ENCODE assay signal across 25 cellular contexts in the genomic region with DNA sequence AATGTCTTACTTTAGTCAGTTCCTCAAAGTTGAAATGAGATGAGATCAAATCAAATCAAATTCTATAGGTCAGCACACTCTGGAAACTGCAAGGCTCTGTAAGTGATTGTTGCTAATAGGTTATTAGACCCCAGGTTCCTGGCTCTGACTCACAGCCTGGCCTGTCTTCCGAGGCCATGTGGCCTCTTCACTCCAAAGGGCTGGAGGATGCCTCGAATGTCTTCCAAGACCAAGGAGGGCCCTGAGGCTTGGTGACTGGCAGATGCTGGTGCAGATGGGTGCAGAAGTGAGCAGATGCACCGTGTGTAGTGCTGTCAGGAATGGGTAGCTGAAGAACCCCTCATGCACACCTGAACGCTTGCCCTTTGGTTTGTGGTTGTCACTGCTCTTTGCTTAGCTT.
"Had no signal": no experiment of that assay in that cellular context is flagged by ENCODE, and none has a peak within 500 bp of the region (broad histone marks: within the 10 kb centered on the region; RNA-seq: fewer than 3 reads in every experiment).

No MANE protein-coding gene starts in this region.

- H3K4me3 Mint-ChIP-seq: activated CD4-positive, alpha-beta T cell treated with anti-CD3 and anti-CD28 coated beads for 36 hours; activated CD8-positive, alpha-beta memory T cell treated with anti-CD3 and anti-CD28 coated beads, Interleukin-2, amount 10 ng/mL, durations not matched to agents 7 days and 5 days; activated CD8-positive, alpha-beta T cell treated with anti-CD3 and anti-CD28 coated beads, Interleukin-2, amount 10 ng/mL, durations not matched to agents 7 days and 5 days; activated naive CD8-positive, alpha-beta T cell; stimulated activated effector memory CD8-positive, alpha-beta T cell treated with anti-CD3 and anti-CD28 coated beads, Interleukin-12 subunit alpha, Interleukin-12 subunit beta, amount 100 ng/mL, for 72 hours had no signal

- H3K27me3 ChIP-seq: esophagus squamous epithelium, gastrocnemius medialis, neutrophil, stomach, thyroid gland, upper lobe of right lung had no signal

- H3K36me3 Mint-ChIP-seq: activated CD8-positive, alpha-beta memory T cell treated with anti-CD3 and anti-CD28 coated beads, Interleukin-2, amount 10 ng/mL, durations not matched to agents 7 days and 5 days; activated naive CD8-positive, alpha-beta T cell; stimulated activated effector memory CD8-positive, alpha-beta T cell treated with anti-CD3 and anti-CD28 coated beads, Interleukin-12 subunit alpha, Interleukin-12 subunit beta, amount 100 ng/mL, for 72 hours had no signal

- H3K27ac ChIP-seq: epithelial cell of prostate, esophagus squamous epithelium, gastrocnemius medialis, neutrophil, skin epidermis, stomach, thyroid gland, upper lobe of right lung had no signal

- H3K27me3 Mint-ChIP-seq: activated CD4-positive, alpha-beta T cell treated with anti-CD3 and anti-CD28 coated beads for 36 hours; activated naive CD8-positive, alpha-beta T cell had no signal

- H3K36me3 ChIP-seq: esophagus squamous epithelium, gastrocnemius medialis, neutrophil, stomach, thyroid gland, upper lobe of right lung had no signal

- H3K27ac Mint-ChIP-seq: activated CD4-positive, alpha-beta T cell treated with anti-CD3 and anti-CD28 coated beads for 36 hours; activated CD8-positive, alpha-beta memory T cell treated with anti-CD3 and anti-CD28 coated beads, Interleukin-2, amount 10 ng/mL, durations not matched to agents 7 days and 5 days; activated CD8-positive, alpha-beta T cell treated with anti-CD3 and anti-CD28 coated beads, Interleukin-2, amount 10 ng/mL, durations not matched to agents 7 days and 5 days; activated naive CD8-positive, alpha-beta T cell; activated T-helper 2 cell treated with anti-CD3 and anti-CD28 coated beads, Interferon-gamma antibody, Interleukin-2, Interleukin-4, amounts not matched to agents 10 μg/mL and 5 μg/mL and 100 μg/mL, durations not matched to agents 14 hours and 24 hours and 36 hours; nephron; stimulated activated effector memory CD8-positive, alpha-beta T cell treated with anti-CD3 and anti-CD28 coated beads, Interleukin-12 subunit alpha, Interleukin-12 subunit beta, amount 100 ng/mL, for 72 hours had no signal

- H3K9me3 Mint-ChIP-seq: activated T-helper 2 cell treated with anti-CD3 and anti-CD28 coated beads, Interferon-gamma antibody, Interleukin-2, Interleukin-4, amounts not matched to agents 10 μg/mL and 5 μg/mL and 100 μg/mL, durations not matched to agents 14 hours and 24 hours and 36 hours; nephron; stimulated activated effector memory CD8-positive, alpha-beta T cell treated with anti-CD3 and anti-CD28 coated beads, Interleukin-12 subunit alpha, Interleukin-12 subunit beta, amount 100 ng/mL, for 72 hours had no signal

- DNase-seq: activated CD4-positive, alpha-beta T cell treated with anti-CD3 and anti-CD28 coated beads for 36 hours; activated CD4-positive, CD25-positive, alpha-beta regulatory T cell; activated CD8-positive, alpha-beta memory T cell treated with anti-CD3 and anti-CD28 coated beads, Interleukin-2, amount 10 ng/mL, durations not matched to agents 7 days and 5 days; activated CD8-positive, alpha-beta T cell treated with anti-CD3 and anti-CD28 coated beads, Interleukin-2, amount 10 ng/mL, durations not matched to agents 7 days and 5 days; activated T-cell treated with anti-CD3 and anti-CD28 coated beads, Interleukin-2, amount 50 U/mL, for 48 hours; anterior cingulate cortex; dermis blood vessel endothelial cell; effector CD8-positive, alpha-beta T cell; esophagus squamous epithelium; gastrocnemius medialis; glutamatergic neuron; left colon; mammary epithelial cell; stimulated activated CD4-positive, alpha-beta T cell treated with anti-CD3 and anti-CD28 coated beads, Interleukin-4, amount 100 ng/mL, for 24 hours; stomach; thyroid gland; upper lobe of right lung had no signal

- H3K4me1 Mint-ChIP-seq: activated CD4-positive, alpha-beta T cell treated with anti-CD3 and anti-CD28 coated beads for 36 hours; activated CD8-positive, alpha-beta memory T cell treated with anti-CD3 and anti-CD28 coated beads, Interleukin-2, amount 10 ng/mL, durations not matched to agents 7 days and 5 days; nephron; stimulated activated effector memory CD8-positive, alpha-beta T cell treated with anti-CD3 and anti-CD28 coated beads, Interleukin-12 subunit alpha, Interleukin-12 subunit beta, amount 100 ng/mL, for 72 hours had no signal

- H3K9me3 ChIP-seq: esophagus squamous epithelium, gastrocnemius medialis, neutrophil, stomach, thyroid gland, upper lobe of right lung had no signal

- H3K4me3 ChIP-seq: esophagus squamous epithelium, gastrocnemius medialis, skin epidermis, stomach, thyroid gland, upper lobe of right lung had no signal

- ATAC-seq: activated CD4-positive, alpha-beta T cell treated with anti-CD3 and anti-CD28 coated beads for 36 hours; activated CD8-positive, alpha-beta memory T cell treated with anti-CD3 and anti-CD28 coated beads, Interleukin-2, amount 10 ng/mL, durations not matched to agents 7 days and 5 days; activated CD8-positive, alpha-beta T cell treated with anti-CD3 and anti-CD28 coated beads, Interleukin-2, amount 10 ng/mL, durations not matched to agents 7 days and 5 days; gastrocnemius medialis; left colon; sciatic nerve; stimulated activated effector memory CD8-positive, alpha-beta T cell treated with anti-CD3 and anti-CD28 coated beads, Interleukin-12 subunit alpha, Interleukin-12 subunit beta, amount 100 ng/mL, for 72 hours had no signal

- H3K4me1 ChIP-seq: esophagus squamous epithelium, gastrocnemius medialis, stomach, upper lobe of right lung had no signal
